1 cellular context compared by ENCODE assay signal in the genomic region with DNA sequence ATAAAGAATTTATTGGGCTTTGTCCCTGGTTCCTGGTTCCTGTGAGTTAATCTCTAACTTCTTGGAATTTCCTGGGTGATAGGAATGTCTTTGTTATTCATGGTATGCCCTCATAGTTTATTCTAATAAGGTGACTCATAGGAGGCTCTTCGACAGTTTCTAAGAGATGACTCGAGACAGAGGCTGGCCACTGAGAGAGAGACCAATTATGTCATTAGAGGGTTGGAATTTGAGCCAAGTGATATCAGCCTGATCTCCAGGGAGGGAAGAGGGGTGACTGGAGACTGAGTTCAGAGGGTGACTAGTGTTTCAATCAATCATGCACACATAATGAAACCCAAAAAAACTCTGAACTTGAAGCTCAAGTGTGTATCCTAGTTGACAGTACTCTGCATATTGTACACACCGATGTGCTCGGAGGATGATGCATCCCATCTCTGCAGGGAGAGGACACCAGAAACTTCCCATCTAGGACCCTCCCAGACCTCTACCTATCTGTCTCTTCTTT.
TF ChIP-seq lines count a peak whose summit lies in the region.

No MANE protein-coding gene starts in this region.

TF ChIP-seq in HEK293, 187 proteins besides CTCF, POLR2A, EP300 and RAD21 (continued from another document and continues in another):
- TF ChIP-seq, protein P1, sequence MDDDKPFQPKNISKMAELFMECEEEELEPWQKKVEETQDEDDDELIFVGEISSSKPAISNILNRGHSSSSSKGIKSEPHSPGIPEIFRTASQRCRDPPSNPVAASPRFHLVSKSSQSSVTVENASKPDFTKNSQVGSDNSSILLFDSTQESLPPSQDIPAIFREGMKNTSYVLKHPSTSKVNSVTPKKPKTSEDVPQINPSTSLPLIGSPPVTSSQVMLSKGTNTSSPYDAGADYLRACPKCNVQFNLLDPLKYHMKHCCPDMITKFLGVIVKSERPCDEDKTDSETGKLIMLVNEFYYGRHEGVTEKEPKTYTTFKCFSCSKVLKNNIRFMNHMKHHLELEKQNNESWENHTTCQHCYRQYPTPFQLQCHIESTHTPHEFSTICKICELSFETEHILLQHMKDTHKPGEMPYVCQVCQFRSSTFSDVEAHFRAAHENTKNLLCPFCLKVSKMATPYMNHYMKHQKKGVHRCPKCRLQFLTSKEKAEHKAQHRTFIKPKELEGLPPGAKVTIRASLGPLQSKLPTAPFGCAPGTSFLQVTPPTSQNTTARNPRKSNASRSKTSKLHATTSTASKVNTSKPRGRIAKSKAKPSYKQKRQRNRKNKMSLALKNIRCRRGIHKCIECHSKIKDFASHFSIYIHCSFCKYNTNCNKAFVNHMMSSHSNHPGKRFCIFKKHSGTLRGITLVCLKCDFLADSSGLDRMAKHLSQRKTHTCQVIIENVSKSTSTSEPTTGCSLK (tag by site-specific recombination; IDR thresholded peaks at IDR 0.05) = no peak
- TF ChIP-seq, protein P2, sequence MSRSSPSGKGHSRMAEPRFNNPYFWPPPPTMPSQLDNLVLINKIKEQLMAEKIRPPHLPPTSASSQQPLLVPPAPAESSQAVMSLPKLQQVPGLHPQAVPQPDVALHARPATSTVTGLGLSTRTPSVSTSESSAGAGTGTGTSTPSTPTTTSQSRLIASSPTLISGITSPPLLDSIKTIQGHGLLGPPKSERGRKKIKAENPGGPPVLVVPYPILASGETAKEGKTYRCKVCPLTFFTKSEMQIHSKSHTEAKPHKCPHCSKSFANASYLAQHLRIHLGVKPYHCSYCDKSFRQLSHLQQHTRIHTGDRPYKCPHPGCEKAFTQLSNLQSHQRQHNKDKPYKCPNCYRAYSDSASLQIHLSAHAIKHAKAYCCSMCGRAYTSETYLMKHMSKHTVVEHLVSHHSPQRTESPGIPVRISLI (tag by site-specific recombination; IDR thresholded peaks at IDR 0.05) = no peak
- TF ChIP-seq ZNF350 (tag by site-specific recombination; IDR thresholded peaks at IDR 0.05) = no peak
- TF ChIP-seq, protein P3, sequence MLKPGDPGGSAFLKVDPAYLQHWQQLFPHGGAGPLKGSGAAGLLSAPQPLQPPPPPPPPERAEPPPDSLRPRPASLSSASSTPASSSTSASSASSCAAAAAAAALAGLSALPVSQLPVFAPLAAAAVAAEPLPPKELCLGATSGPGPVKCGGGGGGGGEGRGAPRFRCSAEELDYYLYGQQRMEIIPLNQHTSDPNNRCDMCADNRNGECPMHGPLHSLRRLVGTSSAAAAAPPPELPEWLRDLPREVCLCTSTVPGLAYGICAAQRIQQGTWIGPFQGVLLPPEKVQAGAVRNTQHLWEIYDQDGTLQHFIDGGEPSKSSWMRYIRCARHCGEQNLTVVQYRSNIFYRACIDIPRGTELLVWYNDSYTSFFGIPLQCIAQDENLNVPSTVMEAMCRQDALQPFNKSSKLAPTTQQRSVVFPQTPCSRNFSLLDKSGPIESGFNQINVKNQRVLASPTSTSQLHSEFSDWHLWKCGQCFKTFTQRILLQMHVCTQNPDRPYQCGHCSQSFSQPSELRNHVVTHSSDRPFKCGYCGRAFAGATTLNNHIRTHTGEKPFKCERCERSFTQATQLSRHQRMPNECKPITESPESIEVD (tag by site-specific recombination; IDR thresholded peaks at IDR 0.05) = peak; percentile 43; the same call in 1 of the 2 replicates
- TF ChIP-seq BCL11A (tag by site-specific recombination; IDR thresholded peaks at IDR 0.05; ENCODE audit: low read depth) = peak; percentile 86
- TF ChIP-seq, protein P4, sequence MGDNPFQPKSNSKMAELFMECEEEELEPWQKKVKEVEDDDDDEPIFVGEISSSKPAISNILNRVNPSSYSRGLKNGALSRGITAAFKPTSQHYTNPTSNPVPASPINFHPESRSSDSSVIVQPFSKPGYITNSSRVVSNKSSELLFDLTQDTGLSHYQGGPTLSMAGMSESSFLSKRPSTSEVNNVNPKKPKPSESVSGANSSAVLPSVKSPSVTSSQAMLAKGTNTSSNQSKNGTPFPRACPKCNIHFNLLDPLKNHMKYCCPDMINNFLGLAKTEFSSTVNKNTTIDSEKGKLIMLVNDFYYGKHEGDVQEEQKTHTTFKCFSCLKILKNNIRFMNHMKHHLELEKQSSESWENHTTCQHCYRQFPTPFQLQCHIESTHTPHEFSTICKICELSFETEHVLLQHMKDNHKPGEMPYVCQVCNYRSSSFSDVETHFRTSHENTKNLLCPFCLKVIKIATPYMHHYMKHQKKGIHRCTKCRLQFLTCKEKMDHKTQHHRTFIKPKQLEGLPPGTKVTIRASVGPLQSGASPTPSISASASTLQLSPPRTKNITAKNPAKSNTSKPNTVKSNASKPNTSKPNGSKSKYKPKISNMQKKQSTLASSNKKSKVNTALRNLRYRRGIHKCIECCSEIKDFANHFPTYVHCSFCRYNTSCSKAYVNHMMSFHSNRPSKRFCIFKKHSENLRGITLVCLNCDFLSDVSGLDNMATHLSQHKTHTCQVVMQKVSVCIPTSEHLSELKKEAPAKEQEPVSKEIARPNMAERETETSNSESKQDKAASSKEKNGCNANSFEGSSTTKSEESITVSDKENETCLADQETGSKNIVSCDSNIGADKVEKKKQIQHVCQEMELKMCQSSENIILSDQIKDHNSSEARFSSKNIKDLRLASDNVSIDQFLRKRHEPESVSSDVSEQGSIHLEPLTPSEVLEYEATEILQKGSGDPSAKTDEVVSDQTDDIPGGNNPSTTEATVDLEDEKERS (tag by site-specific recombination; IDR thresholded peaks at IDR 0.05) = 0 out of 2 replicates have a peak, but pooled peaks have one; percentile 39
- TF ChIP-seq, protein P5, sequence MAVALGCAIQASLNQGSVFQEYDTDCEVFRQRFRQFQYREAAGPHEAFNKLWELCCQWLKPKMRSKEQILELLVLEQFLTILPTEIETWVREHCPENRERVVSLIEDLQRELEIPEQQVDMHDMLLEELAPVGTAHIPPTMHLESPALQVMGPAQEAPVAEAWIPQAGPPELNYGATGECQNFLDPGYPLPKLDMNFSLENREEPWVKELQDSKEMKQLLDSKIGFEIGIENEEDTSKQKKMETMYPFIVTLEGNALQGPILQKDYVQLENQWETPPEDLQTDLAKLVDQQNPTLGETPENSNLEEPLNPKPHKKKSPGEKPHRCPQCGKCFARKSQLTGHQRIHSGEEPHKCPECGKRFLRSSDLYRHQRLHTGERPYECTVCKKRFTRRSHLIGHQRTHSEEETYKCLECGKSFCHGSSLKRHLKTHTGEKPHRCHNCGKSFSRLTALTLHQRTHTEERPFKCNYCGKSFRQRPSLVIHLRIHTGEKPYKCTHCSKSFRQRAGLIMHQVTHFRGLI (tag by site-specific recombination; IDR thresholded peaks at IDR 0.05) = peak; percentile 33; the same call in 1 of the 2 replicates
- TF ChIP-seq KLF7 (tag by site-specific recombination; IDR thresholded peaks at IDR 0.05; ENCODE audit: borderline replicate concordance) = no peak
- TF ChIP-seq, protein P6, sequence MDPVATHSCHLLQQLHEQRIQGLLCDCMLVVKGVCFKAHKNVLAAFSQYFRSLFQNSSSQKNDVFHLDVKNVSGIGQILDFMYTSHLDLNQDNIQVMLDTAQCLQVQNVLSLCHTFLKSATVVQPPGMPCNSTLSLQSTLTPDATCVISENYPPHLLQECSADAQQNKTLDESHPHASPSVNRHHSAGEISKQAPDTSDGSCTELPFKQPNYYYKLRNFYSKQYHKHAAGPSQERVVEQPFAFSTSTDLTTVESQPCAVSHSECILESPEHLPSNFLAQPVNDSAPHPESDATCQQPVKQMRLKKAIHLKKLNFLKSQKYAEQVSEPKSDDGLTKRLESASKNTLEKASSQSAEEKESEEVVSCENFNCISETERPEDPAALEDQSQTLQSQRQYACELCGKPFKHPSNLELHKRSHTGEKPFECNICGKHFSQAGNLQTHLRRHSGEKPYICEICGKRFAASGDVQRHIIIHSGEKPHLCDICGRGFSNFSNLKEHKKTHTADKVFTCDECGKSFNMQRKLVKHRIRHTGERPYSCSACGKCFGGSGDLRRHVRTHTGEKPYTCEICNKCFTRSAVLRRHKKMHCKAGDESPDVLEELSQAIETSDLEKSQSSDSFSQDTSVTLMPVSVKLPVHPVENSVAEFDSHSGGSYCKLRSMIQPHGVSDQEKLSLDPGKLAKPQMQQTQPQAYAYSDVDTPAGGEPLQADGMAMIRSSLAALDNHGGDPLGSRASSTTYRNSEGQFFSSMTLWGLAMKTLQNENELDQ (tag by site-specific recombination; IDR thresholded peaks at IDR 0.05; ENCODE audit: low read depth) = no peak
- TF ChIP-seq, protein P7, sequence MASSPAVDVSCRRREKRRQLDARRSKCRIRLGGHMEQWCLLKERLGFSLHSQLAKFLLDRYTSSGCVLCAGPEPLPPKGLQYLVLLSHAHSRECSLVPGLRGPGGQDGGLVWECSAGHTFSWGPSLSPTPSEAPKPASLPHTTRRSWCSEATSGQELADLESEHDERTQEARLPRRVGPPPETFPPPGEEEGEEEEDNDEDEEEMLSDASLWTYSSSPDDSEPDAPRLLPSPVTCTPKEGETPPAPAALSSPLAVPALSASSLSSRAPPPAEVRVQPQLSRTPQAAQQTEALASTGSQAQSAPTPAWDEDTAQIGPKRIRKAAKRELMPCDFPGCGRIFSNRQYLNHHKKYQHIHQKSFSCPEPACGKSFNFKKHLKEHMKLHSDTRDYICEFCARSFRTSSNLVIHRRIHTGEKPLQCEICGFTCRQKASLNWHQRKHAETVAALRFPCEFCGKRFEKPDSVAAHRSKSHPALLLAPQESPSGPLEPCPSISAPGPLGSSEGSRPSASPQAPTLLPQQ (tag by site-specific recombination; IDR thresholded peaks at IDR 0.05) = peak; percentile 50; the same call in 1 of the 2 replicates
- no peak for TF ChIP-seq ZNF223 (tag by site-specific recombination; IDR thresholded peaks at IDR 0.05)
- TF ChIP-seq ZNF626 (tag by site-specific recombination; IDR thresholded peaks at IDR 0.05) = no peak
- 0 out of 2 replicates have a peak, but pooled peaks have one; percentile 64 for TF ChIP-seq ZNF24 (tag by site-specific recombination; IDR thresholded peaks at IDR 0.05)
- peak; percentile 88 for TF ChIP-seq ZNF366 (tag by site-specific recombination; conservative IDR thresholded peaks at IDR 0.05)
- TF ChIP-seq ZNF610 (tag by site-specific recombination; IDR thresholded peaks at IDR 0.05; ENCODE audit: borderline replicate concordance) = no peak
- TF ChIP-seq BCL11B (tag by site-specific recombination; IDR thresholded peaks at IDR 0.05; ENCODE audit: low read depth) = 0 out of 2 replicates have a peak, but pooled peaks have one; percentile 24
- TF ChIP-seq, protein P8, sequence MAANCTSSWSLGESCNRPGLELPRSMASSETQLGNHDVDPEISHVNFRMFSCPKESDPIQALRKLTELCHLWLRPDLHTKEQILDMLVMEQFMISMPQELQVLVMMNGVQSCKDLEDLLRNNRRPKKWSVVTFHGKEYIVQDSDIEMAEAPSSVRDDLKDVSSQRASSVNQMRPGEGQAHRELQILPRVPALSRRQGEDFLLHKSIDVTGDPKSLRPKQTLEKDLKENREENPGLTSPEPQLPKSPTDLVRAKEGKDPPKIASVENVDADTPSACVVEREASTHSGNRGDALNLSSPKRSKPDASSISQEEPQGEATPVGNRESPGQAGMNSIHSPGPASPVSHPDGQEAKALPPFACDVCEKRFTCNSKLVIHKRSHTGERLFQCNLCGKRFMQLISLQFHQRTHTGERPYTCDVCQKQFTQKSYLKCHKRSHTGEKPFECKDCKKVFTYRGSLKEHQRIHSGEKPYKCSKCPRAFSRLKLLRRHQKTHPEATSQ (tag by site-specific recombination; IDR thresholded peaks at IDR 0.05) = no peak
- TF ChIP-seq WT1 (tag by site-specific recombination; IDR thresholded peaks at IDR 0.05) = peak; percentile 67
- TF ChIP-seq ZNF558 (tag by site-specific recombination; IDR thresholded peaks at IDR 0.05) = peak; percentile 46; the same call in 1 of the 2 replicates
- no peak for TF ChIP-seq ZNF561 (tag by site-specific recombination; IDR thresholded peaks at IDR 0.05; ENCODE audit: borderline replicate concordance)
- TF ChIP-seq ZBTB17 (tag by site-specific recombination; IDR thresholded peaks at IDR 0.05) = 0 out of 2 replicates have a peak, but pooled peaks have one; percentile 26
- no peak for TF ChIP-seq ZNF214 (tag by site-specific recombination; IDR thresholded peaks at IDR 0.05; ENCODE audit: borderline replicate concordance)
- peak; percentile 82 for TF ChIP-seq ZXDB (tag by site-specific recombination; IDR thresholded peaks at IDR 0.05)
- TF ChIP-seq, protein P9, sequence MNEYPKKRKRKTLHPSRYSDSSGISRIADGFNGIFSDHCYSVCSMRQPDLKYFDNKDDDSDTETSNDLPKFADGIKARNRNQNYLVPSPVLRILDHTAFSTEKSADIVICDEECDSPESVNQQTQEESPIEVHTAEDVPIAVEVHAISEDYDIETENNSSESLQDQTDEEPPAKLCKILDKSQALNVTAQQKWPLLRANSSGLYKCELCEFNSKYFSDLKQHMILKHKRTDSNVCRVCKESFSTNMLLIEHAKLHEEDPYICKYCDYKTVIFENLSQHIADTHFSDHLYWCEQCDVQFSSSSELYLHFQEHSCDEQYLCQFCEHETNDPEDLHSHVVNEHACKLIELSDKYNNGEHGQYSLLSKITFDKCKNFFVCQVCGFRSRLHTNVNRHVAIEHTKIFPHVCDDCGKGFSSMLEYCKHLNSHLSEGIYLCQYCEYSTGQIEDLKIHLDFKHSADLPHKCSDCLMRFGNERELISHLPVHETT (tag by site-specific recombination; IDR thresholded peaks at IDR 0.05) = 0 out of 2 replicates have a peak, but pooled peaks have one; percentile 42
- no peak for TF ChIP-seq ZIC2 (tag by site-specific recombination; IDR thresholded peaks at IDR 0.05)
- TF ChIP-seq, protein P10, sequence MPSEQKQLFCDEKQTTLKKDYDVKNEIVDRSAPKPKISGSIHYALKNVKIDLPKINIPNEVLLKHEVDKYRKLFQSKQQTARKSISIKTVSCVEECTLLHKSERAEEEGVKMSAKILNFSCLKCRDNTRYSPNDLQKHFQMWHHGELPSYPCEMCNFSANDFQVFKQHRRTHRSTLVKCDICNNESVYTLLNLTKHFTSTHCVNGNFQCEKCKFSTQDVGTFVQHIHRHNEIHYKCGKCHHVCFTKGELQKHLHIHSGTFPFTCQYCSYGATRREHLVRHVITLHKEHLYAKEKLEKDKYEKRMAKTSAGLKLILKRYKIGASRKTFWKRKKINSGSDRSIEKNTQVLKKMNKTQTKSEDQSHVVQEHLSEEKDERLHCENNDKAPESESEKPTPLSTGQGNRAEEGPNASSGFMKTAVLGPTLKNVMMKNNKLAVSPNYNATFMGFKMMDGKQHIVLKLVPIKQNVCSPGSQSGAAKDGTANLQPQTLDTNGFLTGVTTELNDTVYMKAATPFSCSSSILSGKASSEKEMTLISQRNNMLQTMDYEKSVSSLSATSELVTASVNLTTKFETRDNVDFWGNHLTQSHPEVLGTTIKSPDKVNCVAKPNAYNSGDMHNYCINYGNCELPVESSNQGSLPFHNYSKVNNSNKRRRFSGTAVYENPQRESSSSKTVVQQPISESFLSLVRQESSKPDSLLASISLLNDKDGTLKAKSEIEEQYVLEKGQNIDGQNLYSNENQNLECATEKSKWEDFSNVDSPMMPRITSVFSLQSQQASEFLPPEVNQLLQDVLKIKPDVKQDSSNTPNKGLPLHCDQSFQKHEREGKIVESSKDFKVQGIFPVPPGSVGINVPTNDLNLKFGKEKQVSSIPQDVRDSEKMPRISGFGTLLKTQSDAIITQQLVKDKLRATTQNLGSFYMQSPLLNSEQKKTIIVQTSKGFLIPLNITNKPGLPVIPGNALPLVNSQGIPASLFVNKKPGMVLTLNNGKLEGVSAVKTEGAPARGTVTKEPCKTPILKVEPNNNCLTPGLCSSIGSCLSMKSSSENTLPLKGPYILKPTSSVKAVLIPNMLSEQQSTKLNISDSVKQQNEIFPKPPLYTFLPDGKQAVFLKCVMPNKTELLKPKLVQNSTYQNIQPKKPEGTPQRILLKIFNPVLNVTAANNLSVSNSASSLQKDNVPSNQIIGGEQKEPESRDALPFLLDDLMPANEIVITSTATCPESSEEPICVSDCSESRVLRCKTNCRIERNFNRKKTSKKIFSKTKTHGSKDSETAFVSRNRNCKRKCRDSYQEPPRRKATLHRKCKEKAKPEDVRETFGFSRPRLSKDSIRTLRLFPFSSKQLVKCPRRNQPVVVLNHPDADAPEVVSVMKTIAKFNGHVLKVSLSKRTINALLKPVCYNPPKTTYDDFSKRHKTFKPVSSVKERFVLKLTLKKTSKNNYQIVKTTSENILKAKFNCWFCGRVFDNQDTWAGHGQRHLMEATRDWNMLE (tag by site-specific recombination; conservative IDR thresholded peaks at IDR 0.05; ENCODE audit: low read depth) = peak; percentile 21; the same call in 1 of the 2 replicates
- TF ChIP-seq ZBTB1 (tag by site-specific recombination; IDR thresholded peaks at IDR 0.05) = no peak
- TF ChIP-seq ZNF335 (tag by site-specific recombination; conservative IDR thresholded peaks at IDR 0.05) = peak; percentile 31; the same call in 1 of the 2 replicates
